Comparison of ENCODE assay signal across 8 cellular contexts in the genomic region with DNA sequence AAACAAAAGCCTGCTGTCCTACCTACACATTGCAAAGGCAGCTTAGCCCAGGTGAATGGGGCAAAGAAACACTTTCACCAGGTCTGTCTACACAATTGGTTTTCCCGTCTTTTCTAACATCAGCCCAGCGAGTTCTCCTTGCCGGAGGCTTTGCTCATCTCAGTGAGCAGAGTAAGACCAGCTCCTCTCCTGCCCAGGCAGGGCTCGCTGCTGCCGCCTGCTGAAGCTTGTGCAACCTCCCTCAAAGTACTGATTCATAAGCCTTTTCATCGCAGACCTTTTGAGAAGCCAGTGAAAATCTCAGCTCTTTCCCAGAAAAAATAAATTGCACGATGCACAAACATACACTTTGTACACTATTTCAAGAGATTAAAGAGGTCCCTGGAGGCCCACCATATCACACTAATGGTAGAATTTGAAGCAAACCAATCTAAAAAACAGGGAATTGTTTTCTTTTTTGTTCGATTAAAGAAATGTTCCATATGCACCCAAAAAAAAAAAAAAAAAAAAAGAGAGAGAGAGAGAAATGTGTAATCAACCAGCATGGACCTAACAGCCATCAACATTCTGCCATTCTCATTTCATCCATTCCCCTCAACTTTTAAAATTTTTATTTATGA.
DNase-seq lines count a peak whose midpoint lies in the region; ATAC-seq and TF ChIP-seq lines count a peak whose summit lies in the region.

No MANE protein-coding gene starts in this region.

- H3K27ac ChIP-seq in parathyroid adenoma: no peak overlapping the region

- peaks cover 4% of the 10 kb centered on the region for H3K4me1 ChIP-seq in parathyroid adenoma

- in situ Hi-C loops in KBM-7 (cut with MboI; ENCODE audit: low pct_unique_long_range_greater_than_20kb, low sequenced_read_pairs): loop anchor here (25.0 kb wide), 1 partner anchor 552 kb away; no protein-coding TSS in a partner anchor

- H3K9me3 Mint-ChIP-seq in activated T-cell treated with anti-CD3 and anti-CD28 coated beads, Interleukin-2, amount 50 U/mL, for 4 hours: no peaks in the 10 kb centered on the region

- no peaks in the 10 kb centered on the region for H3K36me3 ChIP-seq in parathyroid adenoma (ENCODE audit: control insufficient read depth, insufficient read depth, low read length)

- ATAC-seq in activated T-cell treated with anti-CD3 and anti-CD28 coated beads, Interleukin-2, amount 50 U/mL, for 4 hours: no peak
- no peak for ATAC-seq in HG03521 (IDR thresholded peaks at IDR 0.05; ENCODE audit: unreplicated experiment)

- TF ChIP-seq CTCF in foreskin fibroblast (IDR thresholded peaks at IDR 0.05; ENCODE audit: low read depth, low read length) (peak; percentile 59), parathyroid adenoma (IDR thresholded peaks at IDR 0.05) (peak; percentile 42)

- peaks cover 2% of the 10 kb centered on the region for H3K27me3 Mint-ChIP-seq in activated T-cell treated with anti-CD3 and anti-CD28 coated beads, Interleukin-2, amount 50 U/mL, for 4 hours (ENCODE audit: low read depth)

- no peaks in the 10 kb centered on the region for H3K4me1 Mint-ChIP-seq in activated T-cell treated with anti-CD3 and anti-CD28 coated beads, Interleukin-2, amount 50 U/mL, for 4 hours (ENCODE audit: low read depth)

- H3K9ac ChIP-seq in parathyroid adenoma: no peak overlapping the region

- H3K36me3 Mint-ChIP-seq in activated T-cell treated with anti-CD3 and anti-CD28 coated beads, Interleukin-2, amount 50 U/mL, for 4 hours (ENCODE audit: insufficient read depth): no peaks in the 10 kb centered on the region

- H3K4me2 ChIP-seq in parathyroid adenoma (ENCODE audit: low read length): no peak overlapping the region

- H3K4me3 ChIP-seq in foreskin fibroblast (ENCODE audit: low read depth in 1 of 2, low read length in 2 of 2) (no peak overlapping the region), parathyroid adenoma (ENCODE audit: low read depth, low read length) (no peak overlapping the region)

- no peak overlapping the region for H3K4me3 Mint-ChIP-seq in activated T-cell treated with anti-CD3 and anti-CD28 coated beads, Interleukin-2, amount 50 U/mL, for 4 hours

- no peaks in the 10 kb centered on the region for H3K79me2 ChIP-seq in parathyroid adenoma

- H3K9me3 ChIP-seq in parathyroid adenoma (ENCODE audit: control insufficient read depth, low read length): no peaks in the 10 kb centered on the region

- DNase-seq in activated T-cell treated with anti-CD3 and anti-CD28 coated beads, Interleukin-2, amount 50 U/mL, for 1 hour: peak; percentile 20
- DNase-seq in activated T-cell treated with anti-CD3 and anti-CD28 coated beads, Interleukin-2, amount 50 U/mL, for 4 hours: no peak
- DNase-seq in KBM-7 (peak; percentile 33), SKM-1 (lab: John Stamatoyannopoulos, UW; ENCODE audit: unreplicated experiment) (peak; percentile 67), foreskin fibroblast (no peak), germinal center (ENCODE audit: low spot score) (no peak)

- H3K27me3 ChIP-seq in parathyroid adenoma (ENCODE audit: control insufficient read depth, insufficient read depth, low read length): no peaks in the 10 kb centered on the region

- H2AFZ ChIP-seq in parathyroid adenoma: no peak overlapping the region

Comparison
In these comparisons a context has a peak if more than half of its experiments do, and no peak if none do; other contexts are left out.
1. DNase-seq: peak in activated T-cell treated with anti-CD3 and anti-CD28 coated beads, Interleukin-2, amount 50 U/mL, for 1 hour (single experiment), KBM-7 (single experiment) and SKM-1 (single experiment); none in activated T-cell treated with anti-CD3 and anti-CD28 coated beads, Interleukin-2, amount 50 U/mL, for 4 hours (single experiment), foreskin fibroblast (0 of 2) and germinal center (single experiment).